Comparison of ENCODE assay signal across 1 cellular context in genomic region chr1:201939271-201939973, GRCh38.
TF ChIP-seq lines count a peak whose summit lies in the region.

No MANE protein-coding gene starts in this region.

TF ChIP-seq in SK-N-SH treated with all-trans-retinoic acid at 6 μM for 48 hours, 23 proteins besides CTCF, POLR2A, EP300 and RAD21 (continued from another document):
- TF ChIP-seq PPARA (CRISPR knock-in tag; IDR thresholded peaks at IDR 0.05; ENCODE audit: borderline replicate concordance) (no peak), ISL1 (CRISPR knock-in tag; IDR thresholded peaks at IDR 0.05) (no peak)
